Comparison of ENCODE assay signal across 18 cellular contexts in the genomic region with DNA sequence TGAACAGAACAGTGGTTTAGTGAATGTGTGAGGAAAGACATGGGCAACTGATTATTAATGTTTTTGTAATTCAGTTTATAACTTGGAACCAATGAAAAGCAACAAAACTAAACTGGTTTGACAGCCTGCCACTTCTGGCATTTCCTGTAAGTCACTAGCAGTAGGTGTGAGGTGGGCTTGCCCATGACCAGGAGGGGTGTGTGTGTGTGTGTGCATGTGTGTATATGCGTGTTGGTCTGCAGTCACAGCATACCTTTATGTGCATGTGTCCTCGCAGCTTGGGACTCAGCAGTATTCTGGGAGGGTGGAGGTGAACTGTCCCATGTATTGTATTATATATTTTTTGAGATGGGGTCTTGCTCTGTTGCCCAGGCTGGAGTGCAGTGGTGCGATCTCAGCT. TPM values are rescaled to one million over a fixed set of nuclear protein-coding genes. Genes with fewer than 3 reads are reported as not detected.
DNase-seq lines count a peak whose midpoint lies in the region; ATAC-seq and TF ChIP-seq lines count a peak whose summit lies in the region.
"Had no signal": no experiment of that assay in that cellular context is flagged by ENCODE, and none has a peak within 500 bp of the region (broad histone marks: within the 10 kb centered on the region; RNA-seq: fewer than 3 reads in every experiment).

No MANE protein-coding gene starts in this region.

- no peak overlapping the region for H3K27ac ChIP-seq in CD4-positive, CD25-positive, alpha-beta regulatory T cell (ENCODE audit: insufficient read depth, low read length, poor library complexity, severe bottlenecking)
- H3K27ac ChIP-seq in PC-3 (ENCODE audit: low read length), result no peak overlapping the region
- H3K27ac ChIP-seq: KMS-11 had no signal

- no peaks in the 10 kb centered on the region for H3K27me3 ChIP-seq in CD4-positive, CD25-positive, alpha-beta regulatory T cell (ENCODE audit: control insufficient read depth, insufficient read depth, low read length)
- no peaks in the 10 kb centered on the region for H3K27me3 ChIP-seq in PC-3 (ENCODE audit: low read length)
- H3K27me3 ChIP-seq: MG63 had no signal

- CTCF ChIA-PET in PC-3 (lab: Charles Lee) (no interaction called here), HEK293T (lab: Yijun Ruan, JAX) (no interaction called here)

- H3K9me3 ChIP-seq in CD4-positive, CD25-positive, alpha-beta regulatory T cell (ENCODE audit: control insufficient read depth in 2 of 2, low read length in 2 of 2), result no peaks in the 10 kb centered on the region
- no peaks in the 10 kb centered on the region for H3K9me3 ChIP-seq in PC-3 (ENCODE audit: low read length)
- H3K9me3 ChIP-seq: MG63 had no signal

- no peaks in the 10 kb centered on the region for H3K79me2 ChIP-seq in PC-3 (ENCODE audit: low read length)

- H3K9me3 Mint-ChIP-seq in activated CD4-positive, alpha-beta T cell treated with anti-CD3 and anti-CD28 coated beads, Interleukin-2, amount 10 ng/mL, durations not matched to agents 24 days and 14 days, result no peaks in the 10 kb centered on the region
- H3K9me3 Mint-ChIP-seq in CD4-positive, CD25-positive, alpha-beta regulatory T cell, result peaks cover 0 to 5% (median 0%) of the 10 kb centered on the region in 7 donors
- no peaks in the 10 kb centered on the region for H3K9me3 Mint-ChIP-seq in effector memory CD8-positive, alpha-beta T cell

- DNase-seq in activated CD4-positive, alpha-beta T cell treated with anti-CD3 and anti-CD28 coated beads, Interleukin-2, amount 10 ng/mL, durations not matched to agents 24 days and 14 days, result peak; percentile 54
- no peak for DNase-seq in activated CD4-positive, alpha-beta T cell treated with anti-CD3 and anti-CD28 coated beads, Interleukin-2, amount 50 U/mL, for 48 hours
- DNase-seq in CD4-positive, CD25-positive, alpha-beta regulatory T cell, result no peak
- DNase-seq in PC-3, result no peak
- DNase-seq in effector memory CD8-positive, alpha-beta T cell, result no peak
- DNase-seq in HEK293T (ENCODE audit: extremely low spot score), result no peak
- DNase-seq in NCI-H226, result no peak
- DNase-seq: C1 segment of cervical spinal cord, COR-L47, DMS53, MG63, NCI-H1092 treated with DMSO at 0.1 percent for 48 hours, NCI-H1694 treated with DMSO at 0.1 percent for 48 hours, NCI-H446, NCI-H774, SIG-M5 had no signal

- H3K27me3 Mint-ChIP-seq in activated CD4-positive, alpha-beta T cell treated with anti-CD3 and anti-CD28 coated beads, Interleukin-2, amount 10 ng/mL, durations not matched to agents 24 days and 14 days, result no peaks in the 10 kb centered on the region
- H3K27me3 Mint-ChIP-seq in CD4-positive, CD25-positive, alpha-beta regulatory T cell, result no peaks in the 10 kb centered on the region
- no peaks in the 10 kb centered on the region for H3K27me3 Mint-ChIP-seq in effector memory CD8-positive, alpha-beta T cell

- no peak overlapping the region for H3K9ac ChIP-seq in PC-3 (ENCODE audit: low read length)
- H3K9ac ChIP-seq: KMS-11 had no signal

- no peak for TF ChIP-seq CTCF in PC-3 (conservative IDR thresholded peaks at IDR 0.05; ENCODE audit: low read depth, low read length)

- H2AFZ ChIP-seq in PC-3 (ENCODE audit: low read length), result no peak overlapping the region

- peaks cover 76% of the 10 kb centered on the region for H3K36me3 Mint-ChIP-seq in activated CD4-positive, alpha-beta T cell treated with anti-CD3 and anti-CD28 coated beads, Interleukin-2, amount 10 ng/mL, durations not matched to agents 24 days and 14 days (ENCODE audit: low read depth)
- peaks cover 80% of the 10 kb centered on the region for H3K36me3 Mint-ChIP-seq in CD4-positive, CD25-positive, alpha-beta regulatory T cell
- peaks cover 65% of the 10 kb centered on the region for H3K36me3 Mint-ChIP-seq in effector memory CD8-positive, alpha-beta T cell (ENCODE audit: insufficient read depth)

- intact Hi-C loops in activated CD4-positive, alpha-beta T cell treated with anti-CD3 and anti-CD28 coated beads, Interleukin-2, amount 10 ng/mL, durations not matched to agents 24 days and 14 days (cut with micrococcal nuclease), result no loop called here
- intact Hi-C loops in PC-3 (cut with micrococcal nuclease), result no loop called here

- no peaks in the 10 kb centered on the region for H3F3A ChIP-seq in PC-3 (ENCODE audit: low read length, unreplicated experiment)

- no peak overlapping the region for H3K4me2 ChIP-seq in PC-3 (ENCODE audit: low read length)
- H3K4me2 ChIP-seq: KMS-11 had no signal

- TSS peak; percentile 6 for BruUV-seq in PC-3 (replicated peaks; lab: Mats Ljungman, UMichigan)

- peaks cover 35% of the 10 kb centered on the region for H3K4me1 Mint-ChIP-seq in activated CD4-positive, alpha-beta T cell treated with anti-CD3 and anti-CD28 coated beads, Interleukin-2, amount 10 ng/mL, durations not matched to agents 24 days and 14 days
- H3K4me1 Mint-ChIP-seq in CD4-positive, CD25-positive, alpha-beta regulatory T cell, result peaks cover 18 to 66% (median 44%) of the 10 kb centered on the region in 4 donors
- H3K4me1 Mint-ChIP-seq in effector memory CD8-positive, alpha-beta T cell (ENCODE audit: low read depth in 2 of 2), result peaks cover 23 to 27% of the 10 kb centered on the region in 2 donors

- no peak for ATAC-seq in CD4-positive, CD25-positive, alpha-beta regulatory T cell (ENCODE audit: low read depth in 2 of 2)
- ATAC-seq in PC-3, result no peak
- ATAC-seq in effector memory CD8-positive, alpha-beta T cell (replicated peaks), result no peak
- no peak for ATAC-seq in HG03460 (IDR thresholded peaks at IDR 0.05; ENCODE audit: unreplicated experiment)

- no peaks in the 10 kb centered on the region for H3K9me2 ChIP-seq in PC-3 (replicated peaks; ENCODE audit: low read length)

- POLR2A ChIA-PET in PC-3 (lab: Charles Lee; ENCODE audit: unreplicated experiment) (no interaction called here), HEK293T (lab: Yijun Ruan, JAX) (no interaction called here)

- no peak overlapping the region for H3K4me3 ChIP-seq in CD4-positive, CD25-positive, alpha-beta regulatory T cell (ENCODE audit: low read depth, low read length)
- no peak overlapping the region for H3K4me3 ChIP-seq in PC-3 (ENCODE audit: low read length)
- H3K4me3 ChIP-seq: MG63 had no signal

- no peaks in the 10 kb centered on the region for H4K20me1 ChIP-seq in PC-3 (ENCODE audit: low read length)

- H3K36me3 ChIP-seq in CD4-positive, CD25-positive, alpha-beta regulatory T cell (ENCODE audit: control insufficient read depth, insufficient read depth, low read length), result peaks cover 79% of the 10 kb centered on the region
- H3K36me3 ChIP-seq in PC-3 (ENCODE audit: low read depth, low read length), result peaks cover 51% of the 10 kb centered on the region

- no peak overlapping the region for H3K27ac Mint-ChIP-seq in activated CD4-positive, alpha-beta T cell treated with anti-CD3 and anti-CD28 coated beads, Interleukin-2, amount 10 ng/mL, durations not matched to agents 24 days and 14 days
- peak overlapping the region; percentile 8 to 84 (median 50) for H3K27ac Mint-ChIP-seq in CD4-positive, CD25-positive, alpha-beta regulatory T cell
- peak overlapping the region; percentile 65 to 67 for H3K27ac Mint-ChIP-seq in effector memory CD8-positive, alpha-beta T cell

- peaks cover 14% of the 10 kb centered on the region for H3K4me1 ChIP-seq in CD4-positive, CD25-positive, alpha-beta regulatory T cell (ENCODE audit: control insufficient read depth, insufficient read depth, low read length, poor library complexity, severe bottlenecking)
- H3K4me1 ChIP-seq in PC-3 (ENCODE audit: insufficient read depth, low read length), result no peaks in the 10 kb centered on the region

- no peak overlapping the region for H3K4me3 Mint-ChIP-seq in activated CD4-positive, alpha-beta T cell treated with anti-CD3 and anti-CD28 coated beads, Interleukin-2, amount 10 ng/mL, durations not matched to agents 24 days and 14 days
- peak overlapping the region in 1 of 4 donors; percentile 9 for H3K4me3 Mint-ChIP-seq in CD4-positive, CD25-positive, alpha-beta regulatory T cell
- H3K4me3 Mint-ChIP-seq in effector memory CD8-positive, alpha-beta T cell, result no peak overlapping the region

TF ChIP-seq in HEK293T, 16 proteins besides CTCF, POLR2A, EP300 and RAD21:
- TF ChIP-seq ZNF384 (IDR thresholded peaks at IDR 0.05) (no peak), SP1 (IDR thresholded peaks at IDR 0.05) (no peak), CTBP1 (IDR thresholded peaks at IDR 0.05; ENCODE audit: borderline replicate concordance) (no peak), HDGF (IDR thresholded peaks at IDR 0.05; ENCODE audit: borderline replicate concordance) (no peak), FOXM1 (IDR thresholded peaks at IDR 0.05; ENCODE audit: borderline replicate concordance) (no peak), LEF1 (IDR thresholded peaks at IDR 0.05; ENCODE audit: borderline replicate concordance) (no peak), SUZ12 (IDR thresholded peaks at IDR 0.05) (no peak), ELF4 (IDR thresholded peaks at IDR 0.05) (no peak), ARNT (IDR thresholded peaks at IDR 0.05) (no peak), NFRKB (IDR thresholded peaks at IDR 0.05) (no peak), FOXA1 (IDR thresholded peaks at IDR 0.05) (no peak), FOXK2 (IDR thresholded peaks at IDR 0.05) (no peak), L3MBTL2 (conservative IDR thresholded peaks at IDR 0.05) (no peak), PKNOX1 (IDR thresholded peaks at IDR 0.05) (no peak), BHLHE40 (IDR thresholded peaks at IDR 0.05; ENCODE audit: borderline replicate concordance) (no peak), TARDBP (IDR thresholded peaks at IDR 0.05) (no peak)
TF ChIP-seq in HEK293T: peak in this region for 0.

RNA-seq across cellular contexts. Expression of gene OTULIN, which starts 32.3 kb away (rescaled TPM):
- total RNA-seq in activated CD4-positive, alpha-beta T cell treated with anti-CD3 and anti-CD28 coated beads, Interleukin-2, amount 10 ng/mL, durations not matched to agents 24 days and 14 days, result 52.5 and 62.1 TPM in 2 replicates
- total RNA-seq in CD4-positive, CD25-positive, alpha-beta regulatory T cell, result 109 TPM
- polyA plus RNA-seq in CD4-positive, CD25-positive, alpha-beta regulatory T cell, result 10 to 100 TPM; 22.8 to 37.5 (median 26.8) TPM
- 22.4 and 26.7 TPM in 2 replicates for total RNA-seq in PC-3 (2014; rRNA removed)
